ENCODE assay signal across 18 cellular contexts in the genomic region with DNA sequence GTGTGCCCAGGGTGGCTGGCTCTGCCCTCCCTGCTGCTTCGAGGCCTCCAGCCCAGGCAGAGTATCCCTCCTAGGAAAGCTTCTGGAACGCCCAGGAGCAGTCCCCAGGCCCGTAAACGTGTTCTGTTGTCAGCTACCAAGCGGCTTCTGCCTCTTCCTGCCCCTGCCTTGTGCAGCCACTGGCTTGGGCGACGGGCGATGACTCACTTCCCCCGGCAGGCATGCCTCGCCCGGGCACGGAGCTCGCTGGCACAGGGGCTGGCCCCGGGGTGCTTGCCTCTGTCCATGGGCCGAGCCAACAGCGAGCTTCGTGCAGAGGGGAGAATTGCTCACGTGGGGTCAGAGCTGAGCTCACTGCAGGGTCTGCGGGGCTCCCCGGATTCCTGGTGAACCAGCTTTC.
DNase-seq lines count a peak whose midpoint lies in the region; ATAC-seq and TF ChIP-seq lines count a peak whose summit lies in the region.
"Had no signal": no experiment of that assay in that cellular context is flagged by ENCODE, and none has a peak within 500 bp of the region (broad histone marks: within the 10 kb centered on the region; RNA-seq: fewer than 3 reads in every experiment).

No MANE protein-coding gene starts in this region.

- peak; percentile 94 for ATAC-seq in foreskin keratinocyte
- ATAC-seq in effector memory CD8-positive, alpha-beta T cell (replicated peaks) = no peak
- ATAC-seq in T-cell (replicated peaks in 1 of 4) = no peak
- no peak for ATAC-seq in HG03432 (IDR thresholded peaks at IDR 0.05; ENCODE audit: unreplicated experiment)
- ATAC-seq: GM12878 had no signal

- peaks cover 27% of the 10 kb centered on the region for H3K4me1 ChIP-seq in foreskin keratinocyte
- H3K4me1 ChIP-seq: testis had no signal

- H3K36me3 Mint-ChIP-seq in effector memory CD8-positive, alpha-beta T cell (ENCODE audit: insufficient read depth) = no peaks in the 10 kb centered on the region
- no peaks in the 10 kb centered on the region for H3K36me3 Mint-ChIP-seq in T-cell

- TF ChIP-seq CTCF in foreskin keratinocyte (conservative IDR thresholded peaks at IDR 0.05) = no peak

- no peaks in the 10 kb centered on the region for H3K27me3 ChIP-seq in foreskin keratinocyte
- H3K27me3 ChIP-seq: testis had no signal

- POLR2A ChIA-PET in T-cell (lab: Charles Lee) = no interaction called here

- H3K4me3 Mint-ChIP-seq in effector memory CD8-positive, alpha-beta T cell = no peak overlapping the region
- no peak overlapping the region for H3K4me3 Mint-ChIP-seq in T-cell
- H3K4me3 Mint-ChIP-seq: central memory CD8-positive, alpha-beta T cell had no signal

- DNase-seq in 8988T (peak; percentile 77), HPDE6-E6E7 (ENCODE audit: extremely low spot score) (peak; percentile 80), SW480 (ENCODE audit: low spot score) (peak; percentile 70), foreskin keratinocyte (peak in 1 of 2 donors; percentile 61), nucleus accumbens (lab: John Stamatoyannopoulos, UW) (no peak), T-cell (no peak)
- no peak for DNase-seq in effector memory CD8-positive, alpha-beta T cell
- DNase-seq: activated naive CD4-positive, alpha-beta T cell treated with anti-CD3 and anti-CD28 coated beads, Interleukin-2, amount 50 U/mL, for 16 hours; DMS79; erythroblast; H7; MV-4-11; RPMI8226; T-helper 9 cell; testis had no signal

- no peaks in the 10 kb centered on the region for H3K9me3 Mint-ChIP-seq in effector memory CD8-positive, alpha-beta T cell
- no peaks in the 10 kb centered on the region for H3K9me3 Mint-ChIP-seq in T-cell
- H3K9me3 Mint-ChIP-seq: central memory CD8-positive, alpha-beta T cell had no signal

- peaks cover 26 to 36% of the 10 kb centered on the region in 2 donors for H3K27me3 Mint-ChIP-seq in effector memory CD8-positive, alpha-beta T cell
- H3K27me3 Mint-ChIP-seq in T-cell = peaks cover 7 to 11% of the 10 kb centered on the region in 2 donors

- H3K27ac Mint-ChIP-seq in effector memory CD8-positive, alpha-beta T cell = no peak overlapping the region
- H3K27ac Mint-ChIP-seq in T-cell = no peak overlapping the region

- H3K4me1 Mint-ChIP-seq in effector memory CD8-positive, alpha-beta T cell (ENCODE audit: low read depth in 2 of 2) = no peaks in the 10 kb centered on the region
- H3K4me1 Mint-ChIP-seq in T-cell = no peaks in the 10 kb centered on the region
- H3K4me1 Mint-ChIP-seq: central memory CD8-positive, alpha-beta T cell had no signal

- H3K27ac ChIP-seq in foreskin keratinocyte = peak overlapping the region; percentile 57
- H3K27ac ChIP-seq: testis had no signal

- CTCF ChIA-PET in T-cell (lab: Charles Lee) = no interaction called here

Comparison
In these comparisons a context has a peak if more than half of its experiments do, and no peak if none do; other contexts are left out.
1. DNase-seq: peak in 8988T (single experiment), HPDE6-E6E7 (single experiment) and SW480 (single experiment); none in nucleus accumbens (0 of 56), effector memory CD8-positive, alpha-beta T cell (0 of 3) and T-cell (0 of 34).